30 cellular contexts compared by ENCODE assay signal in the genomic region with DNA sequence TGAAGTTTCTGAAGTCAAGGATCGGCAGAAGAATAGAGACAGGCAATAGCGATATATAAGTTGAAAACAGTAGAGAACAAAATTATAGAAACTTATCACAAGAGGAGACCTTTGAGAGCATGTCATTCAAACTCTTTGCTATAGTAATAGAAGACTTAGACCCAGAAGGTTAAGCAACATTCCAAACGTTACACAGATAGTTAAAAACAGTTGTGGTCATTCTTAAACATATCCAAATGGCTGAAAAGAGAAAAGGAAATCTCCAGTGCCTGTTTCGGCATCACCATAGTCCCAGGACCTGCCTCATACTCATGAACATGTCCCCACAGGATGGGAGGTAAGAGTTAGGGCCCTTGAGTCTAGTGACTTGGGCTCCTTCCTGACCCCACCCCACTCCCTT.
"Had no signal": no experiment of that assay in that cellular context is flagged by ENCODE, and none has a peak within 500 bp of the region (broad histone marks: within the 10 kb centered on the region; RNA-seq: fewer than 3 reads in every experiment).

No MANE protein-coding gene starts in this region.

- H3K9me3 ChIP-seq: ovary, prostate gland, testis, thyroid gland, upper lobe of right lung had no signal

- H3K27ac ChIP-seq: left lung, ovary, prostate gland, skin epidermis, stomach, testis, thyroid gland, transverse colon, upper lobe of right lung had no signal

- H3K4me1 ChIP-seq: left lung, prostate gland, stomach, testis, thyroid gland, transverse colon, upper lobe of right lung had no signal

- H3K36me3 ChIP-seq: left lung, ovary, prostate gland, stomach, thyroid gland, transverse colon, upper lobe of right lung had no signal

- H3K36me3 Mint-ChIP-seq: memory B cell; natural killer cell treated with Interleukin-12 subunit alpha and Interleukin-12 subunit beta and Interleukin-15 and Interleukin-18, amount 100 ng/mL, for 72 hours; stimulated activated naive B cell treated with anti-CD40 and anti-IgM and Interleukin-4, amounts not matched to agents 10 μg/mL and 1 μg/mL and 100 μg/mL, for 72 hours had no signal

- FAIRE-seq: islet of Langerhans, kidney, urothelium cell line had no signal

- H3K4me3 ChIP-seq: left lung, lung, mucosa of descending colon, ovary, prostate gland, skin epidermis, stomach, testis, thyroid gland, transverse colon, upper lobe of right lung had no signal

- H3K27ac Mint-ChIP-seq: immature natural killer cell; memory B cell; naive thymus-derived CD4-positive, alpha-beta T cell; natural killer cell treated with Interleukin-12 subunit alpha and Interleukin-12 subunit beta and Interleukin-15 and Interleukin-18, amount 100 ng/mL, for 72 hours; stimulated activated naive B cell treated with anti-CD40 and anti-IgM and Interleukin-4, amounts not matched to agents 10 μg/mL and 1 μg/mL and 100 μg/mL, for 72 hours had no signal

- DNase-seq: hypothalamus; immature natural killer cell; kidney; left colon; left lung; midbrain; mucosa of descending colon; naive thymus-derived CD4-positive, alpha-beta T cell; ovary; retina; right cardiac atrium; stimulated activated CD4-positive, alpha-beta T cell treated with anti-CD3 and anti-CD28 coated beads, Interleukin-12 subunit alpha, Interleukin-12 subunit beta, amount 100 ng/mL, for 4 hours; stimulated activated CD4-positive, alpha-beta T cell treated with anti-CD3 and anti-CD28 coated beads, Interleukin-15, amount 100 ng/mL, for 24 hours; stimulated activated CD4-positive, alpha-beta T cell treated with anti-CD3 and anti-CD28 coated beads, Interleukin-2, amount 100 ng/mL, for 24 hours; stimulated activated CD4-positive, alpha-beta T cell treated with anti-CD3 and anti-CD28 coated beads, Interleukin-4, amount 100 ng/mL, for 1 hour; stimulated activated naive B cell treated with anti-CD40 and anti-IgM and Interleukin-4, amounts not matched to agents 10 μg/mL and 1 μg/mL and 100 μg/mL, for 72 hours; stimulated activated naive CD8-positive, alpha-beta T cell treated with anti-CD3 and anti-CD28 coated beads, Interleukin-15, Interleukin-2, amounts not matched to agents 100 U/mL and 50 U/mL, for 24 hours; stomach; testis; thyroid gland; transverse colon; upper lobe of right lung had no signal

- H3K27me3 ChIP-seq: left lung, ovary, stomach, testis, thyroid gland, transverse colon, upper lobe of right lung had no signal

- ATAC-seq: left colon; left lung; mucosa of descending colon; naive thymus-derived CD4-positive, alpha-beta T cell; natural killer cell treated with Interleukin-12 subunit alpha and Interleukin-12 subunit beta and Interleukin-15 and Interleukin-18, amount 100 ng/mL, for 72 hours; right cardiac atrium; sciatic nerve; stimulated activated naive B cell treated with anti-CD40 and anti-IgM and Interleukin-4, amounts not matched to agents 10 μg/mL and 1 μg/mL and 100 μg/mL, for 72 hours; stimulated activated naive CD8-positive, alpha-beta T cell treated with anti-CD3 and anti-CD28 coated beads, Interleukin-15, Interleukin-2, amounts not matched to agents 100 U/mL and 50 U/mL, for 24 hours; upper lobe of right lung had no signal

- H3K4me1 Mint-ChIP-seq: immature natural killer cell; memory B cell; naive thymus-derived CD4-positive, alpha-beta T cell; stimulated activated naive B cell treated with anti-CD40 and anti-IgM and Interleukin-4, amounts not matched to agents 10 μg/mL and 1 μg/mL and 100 μg/mL, for 72 hours had no signal

- H3K4me3 Mint-ChIP-seq: immature natural killer cell; memory B cell; naive thymus-derived CD4-positive, alpha-beta T cell; natural killer cell treated with Interleukin-12 subunit alpha and Interleukin-12 subunit beta and Interleukin-15 and Interleukin-18, amount 100 ng/mL, for 72 hours; stimulated activated naive B cell treated with anti-CD40 and anti-IgM and Interleukin-4, amounts not matched to agents 10 μg/mL and 1 μg/mL and 100 μg/mL, for 72 hours had no signal

- H3K27me3 Mint-ChIP-seq: natural killer cell treated with Interleukin-12 subunit alpha and Interleukin-12 subunit beta and Interleukin-15 and Interleukin-18, amount 100 ng/mL, for 72 hours; stimulated activated naive B cell treated with anti-CD40 and anti-IgM and Interleukin-4, amounts not matched to agents 10 μg/mL and 1 μg/mL and 100 μg/mL, for 72 hours had no signal
